In the genomic region with DNA sequence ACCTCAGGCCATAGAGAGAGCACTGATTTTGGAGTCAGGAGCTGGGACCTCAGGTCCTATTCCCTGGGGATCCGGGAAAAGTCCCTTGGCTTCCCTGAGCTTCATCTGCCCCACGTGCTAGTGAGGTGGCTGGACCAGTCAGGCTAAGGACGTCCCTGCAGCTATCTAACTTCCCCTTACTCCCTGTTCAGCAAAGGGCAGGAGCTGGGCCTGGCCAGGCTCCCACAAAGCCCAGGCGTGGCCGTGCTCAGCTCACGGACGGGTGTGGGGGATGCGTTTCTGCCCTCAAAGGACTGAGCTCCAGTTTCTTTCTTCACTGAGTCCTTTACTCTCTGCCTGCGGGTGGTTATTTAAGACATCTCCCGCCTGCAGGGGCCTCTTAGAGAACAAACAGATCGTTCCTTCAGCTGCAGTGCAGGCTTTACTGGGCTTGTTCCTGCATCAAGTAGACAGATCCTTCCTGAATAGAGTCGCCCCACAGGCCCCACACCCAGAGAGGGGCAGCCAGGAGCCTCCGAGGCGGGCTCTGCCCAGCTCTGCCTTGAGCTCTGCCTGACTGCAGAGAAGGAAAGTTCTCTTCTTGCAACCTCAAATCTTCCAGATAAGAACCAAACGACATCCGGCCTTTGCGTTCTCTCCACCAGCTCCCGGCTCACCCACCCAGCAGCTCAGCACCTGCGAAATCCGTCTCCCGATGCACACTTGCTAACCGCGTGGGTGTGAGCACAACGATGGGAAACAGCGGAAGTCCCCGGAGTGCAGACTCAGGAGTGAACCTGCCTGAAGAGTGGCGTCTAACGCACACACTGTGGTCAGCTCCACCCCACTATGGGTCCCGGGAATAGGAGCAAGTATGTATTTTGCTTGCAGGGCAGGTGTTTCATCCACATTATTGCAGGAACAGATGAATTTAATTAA, we compare ENCODE assay signal across 8 cellular contexts.
A peak's percentile ranks its signal among the peaks of the same experiment; 100 is the strongest.
DNase-seq lines count a peak whose midpoint lies in the region; ATAC-seq, FAIRE-seq and TF ChIP-seq lines count a peak whose summit lies in the region.
"Not testable (repeated sequence)": the region's sequence is repeated elsewhere in the genome, so short reads cannot be mapped to it uniquely, and the experiment has no call there.

No MANE protein-coding gene starts in this region.

- H2BK12ac ChIP-seq in H1 (ENCODE audit: low read depth, low read length), result not testable (repeated sequence)

- not testable (repeated sequence) for H4K5ac ChIP-seq in H1 (ENCODE audit: insufficient read length, low read depth, low read length)

- H3K56ac ChIP-seq in H1 (replicated peaks; ENCODE audit: insufficient read length, low read depth, low read length), result not testable (repeated sequence)

- H3K9me3 Mint-ChIP-seq in GM23338, result peaks cover 10% of the 10 kb centered on the region
- H3K9me3 Mint-ChIP-seq in activated CD8-positive, alpha-beta memory T cell treated with anti-CD3 and anti-CD28 coated beads, Interleukin-2, amount 10 ng/mL, durations not matched to agents 7 days and 5 days (ENCODE audit: low read depth), result not testable (repeated sequence)
- H3K9me3 Mint-ChIP-seq in neural progenitor cell, result peaks cover 23% of the 10 kb centered on the region

- H3K27me3 Mint-ChIP-seq in GM23338 (ENCODE audit: insufficient read depth, low read depth, poor library complexity), result peaks cover 10% of the 10 kb centered on the region
- H3K27me3 Mint-ChIP-seq in activated CD8-positive, alpha-beta memory T cell treated with anti-CD3 and anti-CD28 coated beads, Interleukin-2, amount 10 ng/mL, durations not matched to agents 7 days and 5 days, result peaks cover 30% of the 10 kb centered on the region
- peaks cover 40% of the 10 kb centered on the region for H3K27me3 Mint-ChIP-seq in neural progenitor cell (ENCODE audit: insufficient read depth, low read depth)

- TF ChIP-seq CTCF in A673 (conservative IDR thresholded peaks at IDR 0.05; ENCODE audit: low read depth, low read length); GM23338 (conservative IDR thresholded peaks at IDR 0.05; ENCODE audit: low read depth in 2 of 2); H1 (IDR thresholded peaks at IDR 0.05; ENCODE audit: control extremely low read depth in 1 of 3, insufficient read depth in 1 of 3, low read depth in 1 of 3, low read length in 3 of 3); hepatocyte (IDR thresholded peaks at IDR 0.05; ENCODE audit: poor library complexity); neural progenitor cell (IDR thresholded peaks at IDR 0.05); testis (IDR thresholded peaks at IDR 0.05): not testable (repeated sequence)

- not testable (repeated sequence) for H4K8ac ChIP-seq in H1 (ENCODE audit: extremely low read depth, insufficient read depth, low read length)

- H4K20me1 ChIP-seq in GM23338 (replicated peaks; ENCODE audit: insufficient read depth); H1 (replicated peaks in 1 of 2; ENCODE audit: control insufficient read depth in 1 of 2, insufficient read depth in 2 of 2, low read length in 2 of 2); hepatocyte (ENCODE audit: insufficient read depth, poor library complexity, severe bottlenecking); neural progenitor cell (ENCODE audit: low read depth): not testable (repeated sequence)

- ATAC-seq in GM23338, result peak; percentile 89
- ATAC-seq in activated CD8-positive, alpha-beta memory T cell treated with anti-CD3 and anti-CD28 coated beads, Interleukin-2, amount 10 ng/mL, durations not matched to agents 7 days and 5 days, result peak; percentile 45

- not testable (repeated sequence) for TF ChIP-seq EP300 in H1 (IDR thresholded peaks at IDR 0.05; ENCODE audit: borderline replicate concordance in 1 of 2, low read depth in 2 of 2, low read length in 2 of 2)

- H3K4me2 ChIP-seq in GM23338; H1 (ENCODE audit: insufficient read depth in 1 of 2, low read depth in 2 of 2, low read length in 2 of 2): not testable (repeated sequence)
- H3K4me2 ChIP-seq in hepatocyte, result peak overlapping the region; percentile 31
- H3K4me2 ChIP-seq in neural progenitor cell, result peak overlapping the region; percentile 49

- H3K18ac ChIP-seq in H1 (ENCODE audit: extremely low read depth, low read length), result not testable (repeated sequence)

- not testable (repeated sequence) for H3K9ac ChIP-seq in H1 (replicated peaks in 1 of 4; ENCODE audit: extremely low read depth in 1 of 4, low read depth in 3 of 4, low read length in 3 of 4); neural progenitor cell

- H3K79me1 ChIP-seq in H1 (ENCODE audit: low read depth, low read length), result not testable (repeated sequence)

- not testable (repeated sequence) for H3K14ac ChIP-seq in H1 (ENCODE audit: insufficient read length)

- H2BK120ac ChIP-seq in H1 (replicated peaks; ENCODE audit: low read depth, low read length), result not testable (repeated sequence)

- peak; percentile 26 for DNase-seq in A673 (ENCODE audit: low spot score)
- DNase-seq in GM23338 (ENCODE audit: low spot score); activated CD8-positive, alpha-beta memory T cell treated with anti-CD3 and anti-CD28 coated beads, Interleukin-2, amount 10 ng/mL, durations not matched to agents 7 days and 5 days; H1 (ENCODE audit: low read depth in 1 of 2, low spot score in 2 of 2): not testable (repeated sequence)
- DNase-seq in SJCRH30, result peak; percentile 47 to 61
- peak; percentile 21 for DNase-seq in hepatocyte (ENCODE audit: low spot score)
- peak; percentile 76 for DNase-seq in neural progenitor cell (ENCODE audit: low spot score)
- DNase-seq in testis, result peak; percentile 52

- not testable (repeated sequence) for TF ChIP-seq POLR2A in H1 (IDR thresholded peaks at IDR 0.05; ENCODE audit: control extremely low read depth in 1 of 2, low read depth in 2 of 2, low read length in 2 of 2); testis (IDR thresholded peaks at IDR 0.05)

- H3K4me1 Mint-ChIP-seq in GM23338; activated CD8-positive, alpha-beta memory T cell treated with anti-CD3 and anti-CD28 coated beads, Interleukin-2, amount 10 ng/mL, durations not matched to agents 7 days and 5 days: not testable (repeated sequence)
- H3K4me1 Mint-ChIP-seq in neural progenitor cell, result peaks cover 61% of the 10 kb centered on the region

- WGBS in H1 (ENCODE audit: extremely low coverage in 1 of 2, insufficient coverage in 1 of 2, insufficient read length in 1 of 2, insufficient replicate concordance in 2 of 2, low coverage in 1 of 2, low lambda C conversion rate in 2 of 2, missing lambda C conversion rate in 1 of 2), 2 experiments, result 63% methylated on average over 14 of the region's 29 CpGs; no CpG with 5 or more reads in 1 of the 2 experiments
- 27% methylated on average over 17 of the region's 29 CpGs for WGBS in hepatocyte (ENCODE audit: low lambda C conversion rate, missing lambda C conversion rate)
- 28 to 33% methylated on average over 8 to 18 of the region's 29 CpGs for WGBS in testis, 2 donors

- not testable (repeated sequence) for H3K4ac ChIP-seq in H1 (replicated peaks; ENCODE audit: insufficient read length, low read depth, low read length)

- CTCF ChIA-PET in A673 (lab: Charles Lee); activated CD8-positive, alpha-beta memory T cell treated with anti-CD3 and anti-CD28 coated beads, Interleukin-2, amount 10 ng/mL, durations not matched to agents 7 days and 5 days (lab: Charles Lee): not testable (repeated sequence)
- CTCF ChIA-PET in H1 (lab: Charles Lee; ENCODE audit: partially characterized antibody), result interaction anchor here (0.6 to 3.0 kb wide), 2 partner anchors 17 to 116 kb away, joined by 3 to 8 read pairs; no protein-coding TSS in a partner anchor

- H3K36me3 Mint-ChIP-seq in GM23338 (ENCODE audit: low read depth); activated CD8-positive, alpha-beta memory T cell treated with anti-CD3 and anti-CD28 coated beads, Interleukin-2, amount 10 ng/mL, durations not matched to agents 7 days and 5 days; neural progenitor cell: not testable (repeated sequence)

- TF ChIP-seq RAD21 in H1 (IDR thresholded peaks at IDR 0.05 in 1 of 2, conservative IDR thresholded peaks at IDR 0.05 in 1 of 2; ENCODE audit: low read depth in 2 of 2, low read length in 2 of 2), result not testable (repeated sequence)

- not testable (repeated sequence) for H2BK5ac ChIP-seq in H1 (ENCODE audit: low read depth, low read length)

- H3K27ac Mint-ChIP-seq in GM23338; activated CD8-positive, alpha-beta memory T cell treated with anti-CD3 and anti-CD28 coated beads, Interleukin-2, amount 10 ng/mL, durations not matched to agents 7 days and 5 days; neural progenitor cell: not testable (repeated sequence)

- H2AK5ac ChIP-seq in H1 (ENCODE audit: low read depth, low read length), result not testable (repeated sequence)

- not testable (repeated sequence) for H3K4me3 ChIP-seq in A673 (ENCODE audit: low read depth, low read length, poor library complexity, severe bottlenecking); GM23338; H1 (ENCODE audit: extremely low read depth in 1 of 4, insufficient read depth in 2 of 4, low read depth in 3 of 4, low read length in 4 of 4); hepatocyte; neural progenitor cell; testis
- H3K4me3 ChIP-seq in SJCRH30, result peak overlapping the region; percentile 32; the same call in 1 of the 2 replicates

- not testable (repeated sequence) for H4K91ac ChIP-seq in H1 (replicated peaks; ENCODE audit: insufficient read length, low read length)

- H2AFZ ChIP-seq in GM23338; H1 (ENCODE audit: low read length); hepatocyte; neural progenitor cell (replicated peaks): not testable (repeated sequence)

- FAIRE-seq in H1 (lab: Jason Lieb, UNC), result not testable (repeated sequence)

- not testable (repeated sequence) for H3K4me1 ChIP-seq in A673 (ENCODE audit: insufficient read depth, low read length, poor library complexity, severe bottlenecking); GM23338 (ENCODE audit: insufficient read depth); H1 (replicated peaks in 1 of 4; ENCODE audit: control insufficient read depth in 3 of 4, insufficient read depth in 4 of 4, low read length in 3 of 4)
- H3K4me1 ChIP-seq in SJCRH30 (peaks cover 22% of the 10 kb centered on the region), hepatocyte (ENCODE audit: insufficient read depth) (peaks cover 11% of the 10 kb centered on the region), neural progenitor cell (peaks cover 29% of the 10 kb centered on the region), testis (peaks cover 11% of the 10 kb centered on the region)

- H3K9me2 ChIP-seq in GM23338 (ENCODE audit: insufficient read depth); hepatocyte (replicated peaks; ENCODE audit: insufficient read depth): not testable (repeated sequence)

- H3K36me3 ChIP-seq in A673 (ENCODE audit: insufficient read depth, low read length, poor library complexity, severe bottlenecking); GM23338 (ENCODE audit: insufficient read depth); SJCRH30; H1 (ENCODE audit: control insufficient read depth in 2 of 4, insufficient read depth in 4 of 4, low read length in 3 of 4); hepatocyte (replicated peaks; ENCODE audit: insufficient read depth, low read depth); neural progenitor cell; testis (ENCODE audit: low read depth, missing control alignments): not testable (repeated sequence)

- H3K9me3 ChIP-seq in A673 (ENCODE audit: low read depth, low read length, poor library complexity, severe bottlenecking); SJCRH30 (replicated peaks); H1 (ENCODE audit: insufficient read depth in 2 of 2, low read depth in 1 of 2, low read length in 1 of 2); hepatocyte (ENCODE audit: low read depth); neural progenitor cell (ENCODE audit: low read depth); testis: not testable (repeated sequence)

- intact Hi-C loops in A673 (cut with micrococcal nuclease; ENCODE audit: unreplicated experiment); testis (cut with DNase I; ENCODE audit: low total_unique reads): not testable (repeated sequence)

- not testable (repeated sequence) for H3K27ac ChIP-seq in A673 (ENCODE audit: low read depth, low read length, poor library complexity, severe bottlenecking); GM23338 (ENCODE audit: low read depth); SJCRH30; H1 (ENCODE audit: low read depth, low read length); neural progenitor cell
- H3K27ac ChIP-seq in hepatocyte (peak overlapping the region; percentile 33), testis (peak overlapping the region in 1 of 2 donors; percentile 11)

- H3K4me3 Mint-ChIP-seq in GM23338; activated CD8-positive, alpha-beta memory T cell treated with anti-CD3 and anti-CD28 coated beads, Interleukin-2, amount 10 ng/mL, durations not matched to agents 7 days and 5 days; neural progenitor cell: not testable (repeated sequence)

- H3K23me2 ChIP-seq in H1 (ENCODE audit: low read depth, low read length), result not testable (repeated sequence)

- H3F3A ChIP-seq in GM23338 (replicated peaks; ENCODE audit: low read depth), result not testable (repeated sequence)
- peaks cover 18% of the 10 kb centered on the region for H3F3A ChIP-seq in neural progenitor cell (ENCODE audit: low read depth)

- not testable (repeated sequence) for H3K23ac ChIP-seq in H1 (ENCODE audit: insufficient read length)

- not testable (repeated sequence) for H3K79me2 ChIP-seq in GM23338 (replicated peaks; ENCODE audit: insufficient read depth); H1 (ENCODE audit: control insufficient read depth in 1 of 2, insufficient read depth in 2 of 2, low read length in 2 of 2); hepatocyte; neural progenitor cell (ENCODE audit: low read depth)

- not testable (repeated sequence) for BruUV-seq in A673 (replicated peaks; lab: Mats Ljungman, UMichigan)

- H2BK20ac ChIP-seq in H1 (ENCODE audit: low read length), result not testable (repeated sequence)

- POLR2A ChIA-PET in A673 (lab: Charles Lee; ENCODE audit: low non-redundant PET); H1 (lab: Charles Lee; ENCODE audit: partially characterized antibody): not testable (repeated sequence)

- not testable (repeated sequence) for H3K27me3 ChIP-seq in A673 (replicated peaks; ENCODE audit: insufficient read depth, low read depth, low read length, poor library complexity); GM23338 (ENCODE audit: insufficient read depth); SJCRH30; H1 (replicated peaks in 1 of 4; ENCODE audit: control insufficient read depth in 3 of 4, extremely low read depth in 1 of 4, insufficient read depth in 3 of 4, low read length in 3 of 4); hepatocyte; neural progenitor cell; testis

- H2BK15ac ChIP-seq in H1 (ENCODE audit: low read length), result not testable (repeated sequence)
